Comparison of ENCODE assay signal across 27 cellular contexts in genomic region chr7:77648742-77649338, GRCh38. TPM values are rescaled to one million over a fixed set of nuclear protein-coding genes. Genes with fewer than 3 reads are reported as not detected.
DNase-seq lines count a peak whose midpoint lies in the region; ATAC-seq, FAIRE-seq and TF ChIP-seq lines count a peak whose summit lies in the region.
"Had no signal": no experiment of that assay in that cellular context is flagged by ENCODE, and none has a peak within 500 bp of the region (broad histone marks: within the 10 kb centered on the region; RNA-seq: fewer than 3 reads in every experiment).

No MANE protein-coding gene starts in this region.

- H3K9ac ChIP-seq in K562 (ENCODE audit: insufficient read depth in 1 of 2, low read depth in 2 of 2, low read length in 2 of 2), result no peak overlapping the region
- H3K9ac ChIP-seq: BLaER1 treated with 17β-estradiol and CSF1 and Interleukin-3, amounts not matched to agents 10 nM and 100 nM had no signal

- DNase-seq in A549 (ENCODE audit: low read depth in 1 of 2, low spot score in 1 of 2) (no peak), K562 (ENCODE audit: extremely low read depth in 1 of 4, low spot score in 3 of 4) (no peak), nephron progenitor cell (no peak), kidney glomerular epithelial cell (lab: John Stamatoyannopoulos, UW) (no peak), left cardiac atrium (no peak)
- DNase-seq in activated CD4-positive, alpha-beta T cell treated with anti-CD3 and anti-CD28 coated beads for 48 hours, result no peak
- DNase-seq: AML-193; CD4-positive, alpha-beta T cell; DMS53; KG1; MG63; NCI-H1105 treated with DMSO at 0.1 percent for 48 hours; NCI-H146; NCI-H1930; NCI-H2107; NCI-H524; NCI-H774; NK-92 treated with Interleukin-12 subunit alpha and Interleukin-12 subunit beta, amount 100 ng/mL, for 24 hours; PC-3 had no signal

- 85% methylated on average over 6 of the region's 6 CpGs for WGBS in A549 (ENCODE audit: missing lambda C conversion rate)
- WGBS in K562 (ENCODE audit: insufficient coverage, low coverage, missing lambda C conversion rate), result 88% methylated on average over 6 of the region's 6 CpGs

- CTCF ChIA-PET in A549 (lab: Yijun Ruan, JAX), result interaction anchor here (0.6 to 1.9 kb wide), 7 partner anchors 9 to 330 kb away, joined by 3 to 10 read pairs (median 3); no protein-coding TSS in a partner anchor
- CTCF ChIA-PET in HEK293 (lab: Yijun Ruan, JAX), result interaction anchor here (0.6 kb wide), 2 partner anchors 35 to 346 kb away, joined by 3 to 6 read pairs; no protein-coding TSS in a partner anchor
- CTCF ChIA-PET in K562 (lab: Yijun Ruan, JAX; ENCODE audit: low intra/inter-chr PET ratio), result interaction anchor here (0.6 to 1.2 kb wide), 2 partner anchors 9 to 198 kb away, joined by 3 read pairs; no protein-coding TSS in a partner anchor

- no peaks in the 10 kb centered on the region for H3K27me3 ChIP-seq in K562 (ENCODE audit: control insufficient read depth in 2 of 2, insufficient read depth in 2 of 2, low read length in 2 of 2)
- H3K27me3 ChIP-seq: BLaER1 treated with 17β-estradiol and CSF1 and Interleukin-3, amounts not matched to agents 10 nM and 100 nM; MG63; SJSA1 had no signal

- ATAC-seq in A549 (no peak), K562 (no peak), HG02571 (IDR thresholded peaks at IDR 0.05; ENCODE audit: unreplicated experiment) (no peak), left cardiac atrium (no peak)
- ATAC-seq: HCT116, PC-3, Right ventricle myocardium inferior had no signal

- in situ Hi-C loops in K562 (cut with MboI), result no loop called here

- POLR2A ChIA-PET in A549 (lab: Yijun Ruan, JAX) (no interaction called here), HEK293 (lab: Yijun Ruan, JAX) (no interaction called here), K562 (lab: Yijun Ruan, JAX) (interaction anchor here (0.7 kb wide), 1 partner anchor 59 kb away, joined by 4 read pairs; no protein-coding TSS in a partner anchor)

- H3K79me2 ChIP-seq in K562 (ENCODE audit: control insufficient read depth, insufficient read depth, low read length), result no peaks in the 10 kb centered on the region

- TF ChIP-seq RAD21 in A549 (conservative IDR thresholded peaks at IDR 0.05 in 1 of 2, IDR thresholded peaks at IDR 0.05 in 1 of 2) (no peak), K562 (CRISPR knock-in tag; conservative IDR thresholded peaks at IDR 0.05 in 1 of 2, IDR thresholded peaks at IDR 0.05 in 1 of 2) (no peak)

- no peak overlapping the region for H3K4me3 ChIP-seq in A549
- no peak overlapping the region for H3K4me3 ChIP-seq in HEK293 (ENCODE audit: low read depth, low read length)
- no peak overlapping the region for H3K4me3 ChIP-seq in K562
- H3K4me3 ChIP-seq: BLaER1 treated with 17β-estradiol and CSF1 and Interleukin-3, amounts not matched to agents 10 nM and 100 nM; MG63; SJSA1 had no signal

- TF ChIP-seq CTCF in A549 (IDR thresholded peaks at IDR 0.05) (no peak), HEK293 (tag by site-specific recombination; IDR thresholded peaks at IDR 0.05) (no peak), K562 (IDR thresholded peaks at IDR 0.05 in 2 of 3, conservative IDR thresholded peaks at IDR 0.05 in 1 of 3; ENCODE audit: insufficient read depth in 2 of 3, low read depth in 1 of 3, low read length in 3 of 3) (no peak), nephron progenitor cell (IDR thresholded peaks at IDR 0.05) (no peak)

- H2AFZ ChIP-seq in K562 (ENCODE audit: low read depth, low read length), result no peak overlapping the region

- H3K4me1 ChIP-seq in A549, result peaks cover 30% of the 10 kb centered on the region
- H3K4me1 ChIP-seq in HEK293 (ENCODE audit: control insufficient read depth, insufficient read depth, low read length), result no peaks in the 10 kb centered on the region
- H3K4me1 ChIP-seq in K562 (replicated peaks in 1 of 2; ENCODE audit: control insufficient read depth in 2 of 2, insufficient read depth in 2 of 2, low read length in 2 of 2), result no peaks in the 10 kb centered on the region
- H3K4me1 ChIP-seq: BLaER1 treated with 17β-estradiol and CSF1 and Interleukin-3, amounts not matched to agents 10 nM and 100 nM had no signal

- peaks cover 7% of the 10 kb centered on the region for H3K4me1 Mint-ChIP-seq in nephron progenitor cell

- H3K9me3 ChIP-seq in A549 (no peaks in the 10 kb centered on the region), HEK293 (ENCODE audit: control insufficient read depth, insufficient read depth, low read depth, low read length) (no peaks in the 10 kb centered on the region), K562 (replicated peaks; ENCODE audit: control insufficient read depth, insufficient read depth, low read depth, low read length) (no peaks in the 10 kb centered on the region)
- H3K9me3 ChIP-seq: BLaER1 treated with 17β-estradiol and CSF1 and Interleukin-3, amounts not matched to agents 10 nM and 100 nM; MG63; SJSA1 had no signal

- H3K9me1 ChIP-seq in K562 (ENCODE audit: control insufficient read depth, insufficient read depth, low read length), result no peaks in the 10 kb centered on the region

- H3K4me2 ChIP-seq in A549 (peak overlapping the region; percentile 66; the same call in 2 of the 3 replicates), K562 (ENCODE audit: insufficient read depth, low read length) (no peak overlapping the region)
- H3K4me2 ChIP-seq: BLaER1 treated with 17β-estradiol and CSF1 and Interleukin-3, amounts not matched to agents 10 nM and 100 nM had no signal

- peaks cover 5% of the 10 kb centered on the region for H3K27me3 Mint-ChIP-seq in nephron progenitor cell (ENCODE audit: low read depth, poor library complexity)
- H3K27me3 Mint-ChIP-seq: CD4-positive, alpha-beta T cell had no signal

- H3K4me3 Mint-ChIP-seq in nephron progenitor cell, result no peak overlapping the region
- H3K4me3 Mint-ChIP-seq: CD4-positive, alpha-beta T cell had no signal

- intact Hi-C loops in K562 (cut with micrococcal nuclease), result no loop called here
- intact Hi-C loops in left cardiac atrium (cut with DNase I), result no loop called here

- FAIRE-seq in A549 (lab: Jason Lieb, UNC) (no peak), K562 (lab: Jason Lieb, UNC) (no peak)
- FAIRE-seq: GM18507, H1 had no signal

- no peak for TF ChIP-seq POLR2A in A549 (IDR thresholded peaks at IDR 0.05; ENCODE audit: low read length)
- TF ChIP-seq POLR2A in K562 (conservative IDR thresholded peaks at IDR 0.05), result 0 out of 2 replicates have a peak, but pooled peaks have one; percentile 29

- BruUV-seq in K562 (replicated peaks; lab: Mats Ljungman, UMichigan), result no TSS peak

- peak overlapping the region; percentile 65 for H3K27ac Mint-ChIP-seq in nephron progenitor cell
- H3K27ac Mint-ChIP-seq: CD4-positive, alpha-beta T cell had no signal

- H3K36me3 Mint-ChIP-seq in nephron progenitor cell (ENCODE audit: low read depth), result peaks cover 34% of the 10 kb centered on the region

- no peak for TF ChIP-seq EP300 in A549 (IDR thresholded peaks at IDR 0.05)
- TF ChIP-seq EP300 in K562 (IDR thresholded peaks at IDR 0.05; ENCODE audit: low read length), result no peak

- H4K20me1 ChIP-seq in K562 (replicated peaks; ENCODE audit: control insufficient read depth, insufficient read depth, low read length), result no peaks in the 10 kb centered on the region

- peaks cover 15% of the 10 kb centered on the region in 2 experiments; a peak in 2 of 3 replicates for H3K36me3 ChIP-seq in HEK293 (ENCODE audit: control insufficient read depth in 2 of 2, insufficient read depth in 1 of 2, low read length in 2 of 2)
- H3K36me3 ChIP-seq in K562 (ENCODE audit: control insufficient read depth, insufficient read depth, low read length), result peaks cover 9% of the 10 kb centered on the region; the same call in 2 of the 3 replicates

- H3K27ac ChIP-seq in A549, result peak overlapping the region; percentile 47 to 63; a peak in 3 of 6 replicates
- H3K27ac ChIP-seq in HEK293 (ENCODE audit: extremely low read depth, low read depth, low read length), result no peak overlapping the region
- H3K27ac ChIP-seq in K562 (ENCODE audit: extremely low read depth, low read depth, low read length), result no peak overlapping the region
- H3K27ac ChIP-seq: BLaER1 treated with 17β-estradiol and CSF1 and Interleukin-3, amounts not matched to agents 10 nM and 100 nM; SJSA1 had no signal

- no peaks in the 10 kb centered on the region for H3K9me3 Mint-ChIP-seq in nephron progenitor cell
- H3K9me3 Mint-ChIP-seq: CD4-positive, alpha-beta T cell had no signal

TF ChIP-seq in A549, 52 proteins besides CTCF, POLR2A, EP300 and RAD21 (continues in another document):
- TF ChIP-seq ZC3H11A (IDR thresholded peaks at IDR 0.05), result no peak
- no peak for TF ChIP-seq EHF (CRISPR knock-in tag; IDR thresholded peaks at IDR 0.05)
- TF ChIP-seq CHD4 (IDR thresholded peaks at IDR 0.05; ENCODE audit: borderline replicate concordance), result no peak

TF ChIP-seq in HEK293, 187 proteins besides CTCF, POLR2A, EP300 and RAD21 (continues in another document):
- TF ChIP-seq ZXDB (tag by site-specific recombination; IDR thresholded peaks at IDR 0.05), result no peak
- no peak for TF ChIP-seq ZNF133 (tag by site-specific recombination; IDR thresholded peaks at IDR 0.05)

TF ChIP-seq in K562, 482 proteins besides CTCF, POLR2A, EP300 and RAD21 (continues in another document):
- peak; percentile 77 for TF ChIP-seq PCBP2 (IDR thresholded peaks at IDR 0.05; ENCODE audit: low read depth, low read length, poor library complexity, severe bottlenecking)
- no peak for TF ChIP-seq ZNF57 (CRISPR knock-in tag; IDR thresholded peaks at IDR 0.05)

RNA-seq across cellular contexts. Expression of gene RSBN1L, which starts 47.4 kb away (rescaled TPM):
- polyA plus RNA-seq in A549 (2011; rRNA removed) (10.5 and 13.0 TPM in 2 replicates), A549 (2017; fragmentation: RNase III; extraction: RNeasy Plus Mini Kit Qiagen cat#74134 plus additional on column Dnase treatment) (9.9 to 11.1 TPM (median 11.1 TPM) in 3 replicates), K562 (2011; rRNA removed) (19.5 and 20.1 TPM in 2 replicates), K562 (2014; fragmentation: Illumina TruSeq; extraction: Trizol) (28.4 and 33.2 TPM in 2 replicates), K562 (2014; fragmentation: Nextera tagmentation; extraction: Ambion mirVana) (1 to 10 TPM; 6.2 to 8.3 TPM), K562 (2014; rRNA removed) (13.8 and 16.7 TPM in 2 replicates)
- polyA plus RNA-seq in A549 (2012; cell fraction: cytosol; rRNA removed), result 2.5 and 2.9 TPM in 2 replicates
- polyA plus RNA-seq in A549 (2012; cell fraction: nucleus; rRNA removed), result 3.6 and 4.1 TPM in 2 replicates
- 10.8 and 17.3 TPM in 2 replicates for polyA minus RNA-seq in A549 (2011; rRNA and poly(A)+ RNA removed)
- total RNA-seq in K562 (2011; cell fraction: chromatin; rRNA removed; ENCODE audit: low replicate concordance), result 10.3 and 43.2 TPM in 2 replicates
- total RNA-seq in K562 (2011; cell fraction: nucleolus; rRNA removed), result 7.3 and 10.1 TPM in 2 replicates
- total RNA-seq in K562 (2011; cell fraction: nucleoplasm; rRNA removed), result 15.4 and 21.9 TPM in 2 replicates
- total RNA-seq in K562 (2014; rRNA removed) (16.6 and 20.1 TPM in 2 replicates), K562 (2014; rRNA removed; fragmentation: Illumina TruSeq; extraction: Trizol) (33.2 and 33.8 TPM in 2 replicates), K562 (2015; rRNA removed; fragmentation: Illumina TruSeq; extraction: Trizol) (29.1 and 35.2 TPM in 2 replicates), K562 (2021) (19.0 and 22.8 TPM in 2 replicates), left cardiac atrium (1 to 10 TPM; 9.5 to 9.7 TPM)
- 3.6 and 6.7 TPM in 2 replicates for polyA plus RNA-seq in K562 (2011; cell fraction: cytosol; rRNA removed)
- polyA plus RNA-seq in K562 (2011; cell fraction: nucleus; rRNA removed), result 9.3 and 13.0 TPM in 2 replicates
- polyA plus RNA-seq in K562 (2012), result 14.8 and 18.9 TPM in 2 replicates
- 54.3 and 55.0 TPM in 2 replicates for polyA minus RNA-seq in K562 (2011; rRNA and poly(A)+ RNA removed)
- polyA minus RNA-seq in K562 (2011; cell fraction: cytosol; rRNA and poly(A)+ RNA removed), result 21.4 and 28.8 TPM in 2 replicates
- polyA minus RNA-seq in K562 (2011; cell fraction: nucleus; rRNA and poly(A)+ RNA removed), result 8.1 and 12.7 TPM in 2 replicates

Comparison
In these comparisons a context has a peak if more than half of its experiments do, and no peak if none do; other contexts are left out.
1. H3K27ac ChIP-seq: peak in A549 (2 of 2); none in HEK293 (single experiment) and K562 (single experiment).